Comparison of ENCODE assay signal across 11 cellular contexts in genomic region chr4:74768857-74769525, GRCh38. TPM values are rescaled to one million over a fixed set of nuclear protein-coding genes. Genes with fewer than 3 reads are reported as not detected.
DNase-seq lines count a peak whose midpoint lies in the region; ATAC-seq, FAIRE-seq and TF ChIP-seq lines count a peak whose summit lies in the region.
"Had no signal": no experiment of that assay in that cellular context is flagged by ENCODE, and none has a peak within 500 bp of the region (broad histone marks: within the 10 kb centered on the region; RNA-seq: fewer than 3 reads in every experiment).

No MANE protein-coding gene starts in this region.

- no peak overlapping the region for H3K4me2 ChIP-seq in K562 (ENCODE audit: insufficient read depth, low read length)

- H3K36me3 ChIP-seq in K562 (ENCODE audit: control insufficient read depth, insufficient read depth, low read length) (no peaks in the 10 kb centered on the region), spleen (no peaks in the 10 kb centered on the region), BE2C (no peaks in the 10 kb centered on the region)

- TF ChIP-seq POLR2A in K562 (conservative IDR thresholded peaks at IDR 0.05), result no peak
- TF ChIP-seq POLR2A in spleen (IDR thresholded peaks at IDR 0.05), result no peak

- CTCF ChIA-PET in K562 (lab: Yijun Ruan, JAX; ENCODE audit: low intra/inter-chr PET ratio), result no interaction called here

- H3K9me3 ChIP-seq in K562 (replicated peaks; ENCODE audit: control insufficient read depth, insufficient read depth, low read depth, low read length), result no peaks in the 10 kb centered on the region
- H3K9me3 ChIP-seq in spleen, result peaks cover 0 to 6% (median 0%) of the 10 kb centered on the region in 8 donors
- no peaks in the 10 kb centered on the region for H3K9me3 ChIP-seq in BE2C

- WGBS in K562 (ENCODE audit: insufficient coverage, low coverage, missing lambda C conversion rate), result 0% methylated on average over 2 of the region's 2 CpGs
- WGBS in spleen, 5 donors, result 63 to 83% (median 78%) methylated on average over 2 of the region's 2 CpGs

- H3K9me1 ChIP-seq in K562 (ENCODE audit: control insufficient read depth, insufficient read depth, low read length), result no peaks in the 10 kb centered on the region

- no peaks in the 10 kb centered on the region; a peak in 1 of 5 replicates for H3K27me3 ChIP-seq in K562 (ENCODE audit: control insufficient read depth in 2 of 2, insufficient read depth in 2 of 2, low read length in 2 of 2)
- H3K27me3 ChIP-seq in spleen (replicated peaks in 1 of 7), result no peaks in the 10 kb centered on the region
- no peaks in the 10 kb centered on the region; the same call in 1 of the 2 replicates for H3K27me3 ChIP-seq in BE2C

- BruUV-seq in K562 (replicated peaks; lab: Mats Ljungman, UMichigan), result no TSS peak

- in situ Hi-C loops in K562 (cut with MboI), result no loop called here

- peak; percentile 23 for DNase-seq in HS-5 (ENCODE audit: low read depth)
- DNase-seq in K562 (ENCODE audit: extremely low read depth in 1 of 4, low spot score in 3 of 4), result no peak
- peak; percentile 51 for DNase-seq in mucosa of gallbladder (ENCODE audit: low spot score)
- no peak for DNase-seq in activated CD8-positive, alpha-beta memory T cell treated with anti-CD3 and anti-CD28 coated beads, Interleukin-2, amount 50 U/mL, for 4 hours
- DNase-seq in spleen, result no peak
- DNase-seq in BE2C, result no peak
- DNase-seq in NCI-H2107 treated with DMSO at 0.1 percent for 48 hours (lab: John Stamatoyannopoulos, UW; ENCODE audit: unreplicated experiment), result no peak
- DNase-seq: activated CD4-positive, alpha-beta T cell treated with anti-CD3 and anti-CD28 coated beads, Interleukin-2, amount 10 ng/mL, durations not matched to agents 7 days and 5 days; natural killer cell; NCI-H226 had no signal

- no peak for TF ChIP-seq EP300 in K562 (IDR thresholded peaks at IDR 0.05; ENCODE audit: low read length)

- no peak overlapping the region for H3K4me3 ChIP-seq in K562
- no peak overlapping the region for H3K4me3 ChIP-seq in spleen
- H3K4me3 ChIP-seq in BE2C (ENCODE audit: low read depth, low read length), result no peak overlapping the region

- no peaks in the 10 kb centered on the region for H4K20me1 ChIP-seq in K562 (replicated peaks; ENCODE audit: control insufficient read depth, insufficient read depth, low read length)

- ATAC-seq in GM18861 (IDR thresholded peaks at IDR 0.05; ENCODE audit: unreplicated experiment) (peak; percentile 57), K562 (peak; percentile 47; the same call in 2 of the 3 replicates)
- ATAC-seq: natural killer cell had no signal

- no peak for TF ChIP-seq RAD21 in K562 (CRISPR knock-in tag; conservative IDR thresholded peaks at IDR 0.05 in 1 of 2, IDR thresholded peaks at IDR 0.05 in 1 of 2)

- H3K79me2 ChIP-seq in K562 (ENCODE audit: control insufficient read depth, insufficient read depth, low read length), result no peaks in the 10 kb centered on the region

- FAIRE-seq in K562 (lab: Jason Lieb, UNC), result peak; percentile 6

- intact Hi-C loops in K562 (cut with micrococcal nuclease) (no loop called here), spleen (cut with DNase I; ENCODE audit: low total_unique reads) (no loop called here)

- H3K27ac ChIP-seq in K562 (ENCODE audit: extremely low read depth, low read depth, low read length) (no peak overlapping the region), spleen (no peak overlapping the region)

- TF ChIP-seq CTCF in K562 (IDR thresholded peaks at IDR 0.05 in 2 of 3, conservative IDR thresholded peaks at IDR 0.05 in 1 of 3; ENCODE audit: insufficient read depth in 2 of 3, low read depth in 1 of 3, low read length in 3 of 3) (no peak), spleen (IDR thresholded peaks at IDR 0.05 in 8 of 11, conservative IDR thresholded peaks at IDR 0.05 in 3 of 11) (no peak), BE2C (IDR thresholded peaks at IDR 0.05; ENCODE audit: low read depth, low read length) (no peak)

- POLR2A ChIA-PET in K562 (lab: Yijun Ruan, JAX), result no interaction called here

- no peaks in the 10 kb centered on the region for H3K4me1 ChIP-seq in K562 (replicated peaks in 1 of 2; ENCODE audit: control insufficient read depth in 2 of 2, insufficient read depth in 2 of 2, low read length in 2 of 2)
- H3K4me1 ChIP-seq in spleen, result no peaks in the 10 kb centered on the region
- H3K4me1 ChIP-seq in BE2C, result no peaks in the 10 kb centered on the region

- no peak overlapping the region for H2AFZ ChIP-seq in K562 (ENCODE audit: low read depth, low read length)

- H3K9ac ChIP-seq in K562 (ENCODE audit: insufficient read depth in 1 of 2, low read depth in 2 of 2, low read length in 2 of 2), result no peak overlapping the region

TF ChIP-seq in K562, 482 proteins besides CTCF, POLR2A, EP300 and RAD21 (continues in another document):
- TF ChIP-seq FOXJ2 (tag; IDR thresholded peaks at IDR 0.05), result peak; percentile 54; the same call in 1 of the 2 replicates
- no peak for TF ChIP-seq CCNT2 (IDR thresholded peaks at IDR 0.05; ENCODE audit: borderline replicate concordance, extremely low read depth, insufficient read length, low read depth, low read length)
- TF ChIP-seq NFIC (IDR thresholded peaks at IDR 0.05), result 0 out of 2 replicates have a peak, but pooled peaks have one; percentile 41

RNA-seq across cellular contexts. Expression of gene BTC, which starts 25.3 kb away (rescaled TPM):
- not detected in 2 replicates for total RNA-seq in K562 (2011; cell fraction: chromatin; rRNA removed; ENCODE audit: low replicate concordance)
- not detected in 2 replicates for total RNA-seq in K562 (2011; cell fraction: nucleolus; rRNA removed)
- not detected in 2 replicates for total RNA-seq in K562 (2011; cell fraction: nucleoplasm; rRNA removed)
- not detected in 2 replicates for total RNA-seq in K562 (2014; rRNA removed)
- total RNA-seq in K562 (2014; rRNA removed; fragmentation: Illumina TruSeq; extraction: Trizol), result not detected in 2 replicates
- not detected in 2 replicates for total RNA-seq in K562 (2015; rRNA removed; fragmentation: Illumina TruSeq; extraction: Trizol)
- total RNA-seq in K562 (2021), result not detected in 2 replicates
- polyA plus RNA-seq in K562 (2011; rRNA removed), result not detected in 2 replicates
- polyA plus RNA-seq in K562 (2011; cell fraction: cytosol; rRNA removed), result not detected in 2 replicates
- not detected in 2 replicates for polyA plus RNA-seq in K562 (2011; cell fraction: nucleus; rRNA removed)
- not detected in 2 replicates for polyA plus RNA-seq in K562 (2012)
- not detected in 2 replicates for polyA plus RNA-seq in K562 (2014; fragmentation: Illumina TruSeq; extraction: Trizol)
- not detected for polyA plus RNA-seq in K562 (2014; fragmentation: Nextera tagmentation; extraction: Ambion mirVana)
- polyA plus RNA-seq in K562 (2014; rRNA removed), result not detected in 2 replicates
- not detected in 2 replicates for polyA minus RNA-seq in K562 (2011; rRNA and poly(A)+ RNA removed)
- not detected in 2 replicates for polyA minus RNA-seq in K562 (2011; cell fraction: cytosol; rRNA and poly(A)+ RNA removed)
- polyA minus RNA-seq in K562 (2011; cell fraction: nucleus; rRNA and poly(A)+ RNA removed), result not detected in 2 replicates
- 10.3 TPM for total RNA-seq in mucosa of gallbladder
- under 1 TPM in 2 of 7 donors, not detected in 5; 0.51 to 0.93 TPM for total RNA-seq in spleen
- polyA plus RNA-seq in spleen, result under 1 TPM; 0.06 to 0.11 (median 0.06) TPM
- not detected for polyA plus RNA-seq in BE2C (2012; ENCODE audit: insufficient read depth, insufficient read length, low read depth)
- total RNA-seq: activated CD4-positive, alpha-beta T cell treated with anti-CD3 and anti-CD28 coated beads, Interleukin-2, amount 10 ng/mL, durations not matched to agents 7 days and 5 days; natural killer cell had no signal

Comparison
In these comparisons a context has a peak if more than half of its experiments do, and no peak if none do; other contexts are left out.
1. DNase-seq: peak in HS-5 (single experiment) and mucosa of gallbladder (single experiment); none in K562 (0 of 4), activated CD8-positive, alpha-beta memory T cell treated with anti-CD3 and anti-CD28 coated beads, Interleukin-2, amount 50 U/mL, for 4 hours (single experiment), spleen (single experiment), BE2C (single experiment) and NCI-H2107 treated with DMSO at 0.1 percent for 48 hours (single experiment).